In genomic region chr6:39214846-39215639, GRCh38 we compare ENCODE assay signal across 16 cellular contexts. TPM values are rescaled to one million over a fixed set of nuclear protein-coding genes. Genes with fewer than 3 reads are reported as not detected.
DNase-seq lines count a peak whose midpoint lies in the region; TF ChIP-seq lines count a peak whose summit lies in the region.
"Had no signal": no experiment of that assay in that cellular context is flagged by ENCODE, and none has a peak within 500 bp of the region (broad histone marks: within the 10 kb centered on the region; RNA-seq: fewer than 3 reads in every experiment).

No MANE protein-coding gene starts in this region.

- H3K9ac ChIP-seq in mucosa of rectum (ENCODE audit: low read depth in 1 of 2, low read length in 2 of 2): no peak overlapping the region
- H3K9ac ChIP-seq: BLaER1 treated with 17β-estradiol and CSF1 and Interleukin-3, amounts not matched to agents 10 nM and 100 nM had no signal

- in situ Hi-C loops in Caki2 (cut with HindIII; ENCODE audit: low pct_unique_long_range_greater_than_20kb, low sequenced_read_pairs): no loop called here

- TF ChIP-seq EP300 in tibial nerve (IDR thresholded peaks at IDR 0.05): no peak

- peaks cover 46 to 51% of the 10 kb centered on the region in 2 donors for H3K4me1 ChIP-seq in mucosa of rectum (ENCODE audit: control insufficient read depth in 2 of 2, insufficient read depth in 2 of 2, low read length in 2 of 2)
- peaks cover 0 to 87% (median 39%) of the 10 kb centered on the region in 4 donors for H3K4me1 ChIP-seq in tibial nerve
- H3K4me1 ChIP-seq: sigmoid colon had no signal

- H3K9me3 ChIP-seq in KOPT-K1 (ENCODE audit: insufficient read depth, low read length, poor library complexity, severe bottlenecking): no peaks in the 10 kb centered on the region
- H3K9me3 ChIP-seq in mucosa of rectum (ENCODE audit: control insufficient read depth in 2 of 2, low read length in 2 of 2): no peaks in the 10 kb centered on the region
- no peaks in the 10 kb centered on the region for H3K9me3 ChIP-seq in tibial nerve
- H3K9me3 ChIP-seq: BLaER1 treated with 17β-estradiol and CSF1 and Interleukin-3, amounts not matched to agents 10 nM and 100 nM; sigmoid colon had no signal

- TF ChIP-seq CTCF in tibial nerve (IDR thresholded peaks at IDR 0.05): no peak

- H3K36me3 ChIP-seq in KOPT-K1 (ENCODE audit: insufficient read depth, low read length) (peaks cover 60% of the 10 kb centered on the region), mucosa of rectum (ENCODE audit: control insufficient read depth in 2 of 2, insufficient read depth in 2 of 2, low read length in 2 of 2) (peaks cover 2% of the 10 kb centered on the region in 2 donors), tibial nerve (no peaks in the 10 kb centered on the region)
- H3K36me3 ChIP-seq: BLaER1 treated with 17β-estradiol and CSF1 and Interleukin-3, amounts not matched to agents 10 nM and 100 nM; sigmoid colon had no signal

- WGBS in tibial nerve, 2 donors: 31 to 38% methylated on average over 10 of the region's 10 CpGs

- H3K4me3 ChIP-seq in mucosa of rectum (ENCODE audit: low read length in 2 of 2): no peak overlapping the region
- no peak overlapping the region for H3K4me3 ChIP-seq in tibial nerve
- H3K4me3 ChIP-seq: BLaER1 treated with 17β-estradiol and CSF1 and Interleukin-3, amounts not matched to agents 10 nM and 100 nM; sigmoid colon had no signal

- H3K27me3 ChIP-seq in mucosa of rectum (ENCODE audit: control insufficient read depth in 2 of 2, insufficient read depth in 2 of 2, low read length in 2 of 2) (no peaks in the 10 kb centered on the region), tibial nerve (no peaks in the 10 kb centered on the region)
- H3K27me3 ChIP-seq: BLaER1 treated with 17β-estradiol and CSF1 and Interleukin-3, amounts not matched to agents 10 nM and 100 nM; sigmoid colon had no signal

- DNase-seq in Caki2 (ENCODE audit: low read depth) (peak; percentile 82), astrocyte of the hippocampus (ENCODE audit: low read depth, low spot score) (peak; percentile 13), GM19238 (ENCODE audit: insufficient read length, low spot score) (no peak), tibial nerve (ENCODE audit: low spot score in 2 of 2) (no peak), NCI-H524 treated with DMSO at 0.1 percent for 48 hours (lab: John Stamatoyannopoulos, UW) (no peak)
- DNase-seq in activated CD4-positive, CD25-positive, alpha-beta regulatory T cell treated with anti-CD3 and anti-CD28 coated beads, Interleukin-2, amount 50 U/mL, for 72 hours: no peak
- DNase-seq: effector CD8-positive, alpha-beta T cell; GF-D8; H7; sigmoid colon; stimulated activated naive CD4-positive, alpha-beta T cell treated with Interleukin-2 at 50 U/mL for 16 hours; T-helper 17 cell had no signal

- H3K27ac ChIP-seq in KOPT-K1 (ENCODE audit: low read depth, low read length, poor library complexity, severe bottlenecking) (peak overlapping the region; percentile 9), mucosa of rectum (ENCODE audit: low read depth in 2 of 2, low read length in 2 of 2) (peak overlapping the region; percentile 23 to 58), tibial nerve (peak overlapping the region in 2 of 4 donors; percentile 4 to 23)
- H3K27ac ChIP-seq: BLaER1 treated with 17β-estradiol and CSF1 and Interleukin-3, amounts not matched to agents 10 nM and 100 nM; sigmoid colon had no signal

- TF ChIP-seq POLR2A in tibial nerve (IDR thresholded peaks at IDR 0.05): no peak

RNA-seq across cellular contexts. Expression of gene KCNK5, which starts 14.2 kb away (rescaled TPM):
- total RNA-seq in Caki2 (2014; rRNA removed; shearing (Covaris generic); ENCODE audit: low replicate concordance): 0.74 and 3.0 TPM in 2 replicates
- 10 to 100 TPM; 16.7 to 20.0 (median 18.4) TPM for total RNA-seq in tibial nerve
- total RNA-seq: fibroblast of villous mesenchyme had no signal

Comparison
In these comparisons a context has a peak if more than half of its experiments do, and no peak if none do; other contexts are left out.
1. DNase-seq: peak in Caki2 (single experiment) and astrocyte of the hippocampus (single experiment); none in GM19238 (single experiment), activated CD4-positive, CD25-positive, alpha-beta regulatory T cell treated with anti-CD3 and anti-CD28 coated beads, Interleukin-2, amount 50 U/mL, for 72 hours (single experiment), tibial nerve (0 of 2) and NCI-H524 treated with DMSO at 0.1 percent for 48 hours (single experiment).